1 cellular context compared by ENCODE assay signal in the genomic region with DNA sequence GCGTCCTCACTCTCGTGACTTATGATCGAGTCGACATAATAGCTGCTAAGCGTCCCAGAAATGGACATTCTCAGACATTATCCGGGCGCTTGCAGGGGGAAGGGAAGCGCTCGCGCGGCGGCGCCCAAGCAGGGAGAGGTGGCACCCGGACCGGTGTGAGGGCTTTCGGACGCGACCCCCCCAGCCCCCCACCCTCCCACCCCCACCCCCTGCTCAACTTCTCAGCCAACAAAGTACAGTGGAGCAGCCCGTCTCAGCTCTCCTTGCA.
A peak's percentile ranks its signal among the peaks of the same experiment; 100 is the strongest.
TF ChIP-seq lines count a peak whose summit lies in the region.

TSS of gene HOXB9 (minus strand) at position 157 of the 268 bp plus-strand sequence. CDS start at position 68, 89 bp downstream.

TF ChIP-seq in HepG2, 621 proteins besides CTCF, POLR2A, EP300 and RAD21:
- TF ChIP-seq HNRNPK (IDR thresholded peaks at IDR 0.05; ENCODE audit: low read depth, low read length, poor library complexity, severe bottlenecking) = peak; percentile 52
- TF ChIP-seq, protein P1, sequence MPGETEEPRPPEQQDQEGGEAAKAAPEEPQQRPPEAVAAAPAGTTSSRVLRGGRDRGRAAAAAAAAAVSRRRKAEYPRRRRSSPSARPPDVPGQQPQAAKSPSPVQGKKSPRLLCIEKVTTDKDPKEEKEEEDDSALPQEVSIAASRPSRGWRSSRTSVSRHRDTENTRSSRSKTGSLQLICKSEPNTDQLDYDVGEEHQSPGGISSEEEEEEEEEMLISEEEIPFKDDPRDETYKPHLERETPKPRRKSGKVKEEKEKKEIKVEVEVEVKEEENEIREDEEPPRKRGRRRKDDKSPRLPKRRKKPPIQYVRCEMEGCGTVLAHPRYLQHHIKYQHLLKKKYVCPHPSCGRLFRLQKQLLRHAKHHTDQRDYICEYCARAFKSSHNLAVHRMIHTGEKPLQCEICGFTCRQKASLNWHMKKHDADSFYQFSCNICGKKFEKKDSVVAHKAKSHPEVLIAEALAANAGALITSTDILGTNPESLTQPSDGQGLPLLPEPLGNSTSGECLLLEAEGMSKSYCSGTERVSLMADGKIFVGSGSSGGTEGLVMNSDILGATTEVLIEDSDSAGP (CRISPR knock-in tag; IDR thresholded peaks at IDR 0.05; ENCODE audit: borderline replicate concordance) = no peak
